In genomic region chr16:82150569-82150968, GRCh38 we compare ENCODE assay signal across 13 cellular contexts. TPM values are rescaled to one million over a fixed set of nuclear protein-coding genes. Genes with fewer than 3 reads are reported as not detected.
DNase-seq lines count a peak whose midpoint lies in the region; ATAC-seq and TF ChIP-seq lines count a peak whose summit lies in the region.
"Had no signal": no experiment of that assay in that cellular context is flagged by ENCODE, and none has a peak within 500 bp of the region (broad histone marks: within the 10 kb centered on the region; RNA-seq: fewer than 3 reads in every experiment).

No MANE protein-coding gene starts in this region.

- H3K27ac Mint-ChIP-seq in activated CD4-positive, alpha-beta T cell treated with anti-CD3 and anti-CD28 coated beads for 36 hours, result no peak overlapping the region

- H3K27me3 Mint-ChIP-seq in activated CD4-positive, alpha-beta T cell treated with anti-CD3 and anti-CD28 coated beads for 36 hours, result no peaks in the 10 kb centered on the region
- H3K27me3 Mint-ChIP-seq: IgD-negative memory B cell had no signal

- TF ChIP-seq POLR2A in erythroblast (IDR thresholded peaks at IDR 0.05; ENCODE audit: low read length), result no peak

- no peak overlapping the region for H3K4me3 ChIP-seq in Panc1 (ENCODE audit: low read depth in 2 of 2, low read length in 2 of 2)
- H3K4me3 ChIP-seq: A549, GM23338 had no signal

- CTCF ChIA-PET in Panc1 (lab: Charles Lee), result no interaction called here
- CTCF ChIA-PET in activated CD4-positive, alpha-beta T cell treated with anti-CD3 and anti-CD28 coated beads for 36 hours (lab: Charles Lee), result no interaction called here

- intact Hi-C loops in Panc1 (cut with micrococcal nuclease; ENCODE audit: unreplicated experiment), result no loop called here
- intact Hi-C loops in activated CD4-positive, alpha-beta T cell treated with anti-CD3 and anti-CD28 coated beads for 36 hours (cut with DNase I, micrococcal nuclease), result no loop called here

- peak overlapping the region; percentile 6; the same call in 1 of the 2 replicates for H3K27ac ChIP-seq in 22Rv1
- peak overlapping the region; percentile 79; the same call in 1 of the 2 replicates for H3K27ac ChIP-seq in C4-2B
- H3K27ac ChIP-seq in Panc1 (ENCODE audit: low read length), result peak overlapping the region; percentile 86
- H3K27ac ChIP-seq: A549 had no signal

- ATAC-seq in Panc1, result no peak
- ATAC-seq in left lobe of liver, result no peak
- ATAC-seq in activated CD4-positive, alpha-beta T cell treated with anti-CD3 and anti-CD28 coated beads for 36 hours, result no peak
- ATAC-seq: A549, GM23338 had no signal

- peaks cover 8% of the 10 kb centered on the region for H3K36me3 ChIP-seq in Panc1 (ENCODE audit: control insufficient read depth, insufficient read depth, low read length)

- DNase-seq in Panc1 (ENCODE audit: low read depth, low spot score) (no peak), erythroblast (lab: John Stamatoyannopoulos, UW) (peak; percentile 21 to 46), left lobe of liver (ENCODE audit: low spot score) (no peak), NCI-H2081 (lab: John Stamatoyannopoulos, UW) (no peak)
- no peak for DNase-seq in stimulated activated naive CD4-positive, alpha-beta T cell treated with Interleukin-2 at 50 U/mL for 16 hours (lab: John Stamatoyannopoulos, UW)
- DNase-seq in activated CD4-positive, alpha-beta T cell treated with anti-CD3 and anti-CD28 coated beads for 36 hours, result no peak
- DNase-seq: DMS53, H9 had no signal

- H3K4me1 ChIP-seq in Panc1 (ENCODE audit: control insufficient read depth, insufficient read depth, low read length), result peaks cover 19% of the 10 kb centered on the region

- peaks cover 6% of the 10 kb centered on the region for H3K4me1 Mint-ChIP-seq in activated CD4-positive, alpha-beta T cell treated with anti-CD3 and anti-CD28 coated beads for 36 hours

- TF ChIP-seq CTCF in 22Rv1 (IDR thresholded peaks at IDR 0.05), result no peak
- no peak for TF ChIP-seq CTCF in C4-2B (conservative IDR thresholded peaks at IDR 0.05)
- TF ChIP-seq CTCF in Panc1 (IDR thresholded peaks at IDR 0.05), result no peak

- H3K9me3 Mint-ChIP-seq in activated CD4-positive, alpha-beta T cell treated with anti-CD3 and anti-CD28 coated beads for 36 hours (ENCODE audit: low read depth), result peaks cover 2% of the 10 kb centered on the region
- H3K9me3 Mint-ChIP-seq: GM23338 had no signal

- BruUV-seq in Panc1 (replicated peaks; lab: Mats Ljungman, UMichigan), result no TSS peak

- POLR2A ChIA-PET in Panc1 (lab: Charles Lee), result no interaction called here
- POLR2A ChIA-PET in activated CD4-positive, alpha-beta T cell treated with anti-CD3 and anti-CD28 coated beads for 36 hours (lab: Charles Lee), result no interaction called here

- H3K4me3 Mint-ChIP-seq in activated CD4-positive, alpha-beta T cell treated with anti-CD3 and anti-CD28 coated beads for 36 hours, result no peak overlapping the region
- H3K4me3 Mint-ChIP-seq: GM23338, H9, IgD-negative memory B cell had no signal

- H3K27me3 ChIP-seq in Panc1 (ENCODE audit: control insufficient read depth, insufficient read depth, low read length), result no peaks in the 10 kb centered on the region

- in situ Hi-C loops in Panc1 (cut with HindIII; ENCODE audit: low pct_unique_long_range_greater_than_20kb, low sequenced_read_pairs), result no loop called here

- H3K9me3 ChIP-seq in Panc1 (ENCODE audit: control insufficient read depth, insufficient read depth, low read depth, low read length), result no peaks in the 10 kb centered on the region

- H3K36me3 Mint-ChIP-seq in activated CD4-positive, alpha-beta T cell treated with anti-CD3 and anti-CD28 coated beads for 36 hours (ENCODE audit: low read depth), result peaks cover 43% of the 10 kb centered on the region

RNA-seq across cellular contexts. Expression of gene MPHOSPH6, which starts 19.5 kb away (rescaled TPM):
- 36.7 TPM for total RNA-seq in Panc1 (2021; ENCODE audit: unreplicated experiment)
- polyA plus RNA-seq in Panc1 (2012; ENCODE audit: insufficient read length), result 27.0 TPM
- total RNA-seq in left lobe of liver, result 7.1 TPM
- total RNA-seq in activated CD4-positive, alpha-beta T cell treated with anti-CD3 and anti-CD28 coated beads for 36 hours, result 10 to 100 TPM; 48.0 to 48.7 TPM

Comparison
In these comparisons a context has a peak if more than half of its experiments do, and no peak if none do; other contexts are left out.
1. H3K27ac ChIP-seq: peak in every context shown above with its lines; median percentile 86 in Panc1; 79 in C4-2B; 6 in 22Rv1.
2. DNase-seq: peak in erythroblast (2 of 2); none in Panc1 (single experiment), left lobe of liver (single experiment), stimulated activated naive CD4-positive, alpha-beta T cell treated with Interleukin-2 at 50 U/mL for 16 hours (single experiment), activated CD4-positive, alpha-beta T cell treated with anti-CD3 and anti-CD28 coated beads for 36 hours (single experiment) and NCI-H2081 (0 of 2).